ENCODE assay signal across 27 cellular contexts in the genomic region with DNA sequence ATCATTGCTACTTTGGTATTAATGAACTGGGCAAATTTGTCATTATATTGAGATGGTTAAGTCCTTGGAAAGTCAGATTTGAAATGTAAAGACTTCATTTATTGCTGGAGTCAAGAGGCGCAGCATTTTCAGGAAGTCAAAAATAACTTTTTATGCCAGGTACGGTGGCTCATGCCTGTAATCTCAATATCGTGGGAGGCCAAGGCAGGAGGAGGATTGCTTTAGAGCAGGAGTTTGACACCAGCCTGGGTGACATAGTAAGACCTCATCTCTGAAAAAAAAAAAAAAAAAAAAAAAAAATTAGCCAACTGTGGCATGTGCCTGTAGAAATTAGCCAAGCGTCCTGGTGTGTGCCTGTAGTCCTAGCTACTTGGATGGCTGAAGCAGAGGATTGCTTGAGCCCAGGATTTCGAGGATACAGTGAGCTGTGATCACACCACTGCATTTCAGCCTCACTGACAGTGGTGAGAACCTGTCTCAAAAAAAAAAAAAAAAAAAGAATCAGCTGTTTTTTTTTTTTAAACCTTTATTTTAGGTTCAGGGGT. TPM values are rescaled to one million over a fixed set of nuclear protein-coding genes. Genes with fewer than 3 reads are reported as not detected.
DNase-seq lines count a peak whose midpoint lies in the region; ATAC-seq, FAIRE-seq and TF ChIP-seq lines count a peak whose summit lies in the region.
"Had no signal": no experiment of that assay in that cellular context is flagged by ENCODE, and none has a peak within 500 bp of the region (broad histone marks: within the 10 kb centered on the region; RNA-seq: fewer than 3 reads in every experiment).

No MANE protein-coding gene starts in this region.

- peak overlapping the region; percentile 31 for H3K27ac Mint-ChIP-seq in activated naive CD4-positive, alpha-beta T cell treated with anti-CD3 and anti-CD28 coated beads, Interleukin-2, amount 10 ng/mL, durations not matched to agents 7 days and 5 days
- H3K27ac Mint-ChIP-seq in activated naive CD8-positive, alpha-beta T cell treated with anti-CD3 and anti-CD28 coated beads, Interleukin-2, amount 50 U/mL, for 24 hours: peak overlapping the region; percentile 52
- no peak overlapping the region for H3K27ac Mint-ChIP-seq in stimulated activated naive CD8-positive, alpha-beta T cell treated with anti-CD3 and anti-CD28 coated beads, Interleukin-15, amount 100 ng/mL, for 72 hours
- H3K27ac Mint-ChIP-seq in osteocyte (ENCODE audit: unreplicated experiment): no peak overlapping the region
- H3K27ac Mint-ChIP-seq: GM23338 had no signal

- H3K4me3 Mint-ChIP-seq in activated naive CD4-positive, alpha-beta T cell treated with anti-CD3 and anti-CD28 coated beads, Interleukin-2, amount 10 ng/mL, durations not matched to agents 7 days and 5 days: no peak overlapping the region
- H3K4me3 Mint-ChIP-seq in activated naive CD8-positive, alpha-beta T cell treated with anti-CD3 and anti-CD28 coated beads, Interleukin-2, amount 50 U/mL, for 24 hours: peak overlapping the region; percentile 96
- H3K4me3 Mint-ChIP-seq in stimulated activated naive CD8-positive, alpha-beta T cell treated with anti-CD3 and anti-CD28 coated beads, Interleukin-15, amount 100 ng/mL, for 72 hours: peak overlapping the region; percentile 11 to 91
- H3K4me3 Mint-ChIP-seq in osteocyte (ENCODE audit: unreplicated experiment): no peak overlapping the region
- H3K4me3 Mint-ChIP-seq: GM23338 had no signal

- DNase-seq in activated naive CD4-positive, alpha-beta T cell treated with anti-CD3 and anti-CD28 coated beads, Interleukin-2, amount 10 ng/mL, durations not matched to agents 7 days and 5 days: no peak
- DNase-seq in activated naive CD4-positive, alpha-beta T cell (lab: John Stamatoyannopoulos, UW): no peak
- DNase-seq in activated naive CD8-positive, alpha-beta T cell treated with anti-CD3 and anti-CD28 coated beads, Interleukin-2, amount 50 U/mL, for 24 hours: no peak
- no peak for DNase-seq in stimulated activated naive CD8-positive, alpha-beta T cell treated with anti-CD3 and anti-CD28 coated beads, Interleukin-15, amount 100 ng/mL, for 72 hours
- DNase-seq in osteocyte (ENCODE audit: extremely low spot score, unreplicated experiment) (no peak), kidney (no peak)
- DNase-seq: activated T-cell treated with anti-CD3 and anti-CD28 coated beads, Interleukin-2, amount 50 U/mL, for 4 hours; DMS 273 treated with DMSO at 0.1 percent for 48 hours; dorsolateral prefrontal cortex; hippocampal formation; Kasumi-1; NCI-H1092 treated with DMSO at 0.1 percent for 48 hours; NCI-H187; NCI-H524 treated with DMSO at 0.1 percent for 48 hours; PC-9; right lobe of liver; stimulated activated CD4-positive, alpha-beta T cell treated with anti-CD3 and anti-CD28 coated beads, Interleukin-4, amount 100 ng/mL, for 1 hour; T1000; uterus had no signal

- H3K4me1 Mint-ChIP-seq in activated naive CD4-positive, alpha-beta T cell treated with anti-CD3 and anti-CD28 coated beads, Interleukin-2, amount 10 ng/mL, durations not matched to agents 7 days and 5 days: peaks cover 87% of the 10 kb centered on the region
- peaks cover 91% of the 10 kb centered on the region for H3K4me1 Mint-ChIP-seq in activated naive CD8-positive, alpha-beta T cell treated with anti-CD3 and anti-CD28 coated beads, Interleukin-2, amount 50 U/mL, for 24 hours
- peaks cover 84% of the 10 kb centered on the region for H3K4me1 Mint-ChIP-seq in stimulated activated naive CD8-positive, alpha-beta T cell treated with anti-CD3 and anti-CD28 coated beads, Interleukin-15, amount 100 ng/mL, for 72 hours
- peaks cover 58% of the 10 kb centered on the region for H3K4me1 Mint-ChIP-seq in osteocyte (ENCODE audit: unreplicated experiment)

- ATAC-seq in activated naive CD8-positive, alpha-beta T cell treated with anti-CD3 and anti-CD28 coated beads, Interleukin-2, amount 50 U/mL, for 24 hours: no peak
- ATAC-seq in stimulated activated naive CD8-positive, alpha-beta T cell treated with anti-CD3 and anti-CD28 coated beads, Interleukin-15, amount 100 ng/mL, for 72 hours: no peak
- ATAC-seq in GM21619 (IDR thresholded peaks at IDR 0.05; ENCODE audit: unreplicated experiment): no peak
- ATAC-seq: activated T-cell treated with anti-CD3 and anti-CD28 coated beads, Interleukin-2, amount 50 U/mL, for 4 hours; gastroesophageal sphincter; GM23338; right lobe of liver; Right ventricle myocardium inferior had no signal

- H3K27ac ChIP-seq in HEK293 (ENCODE audit: extremely low read depth, low read depth, low read length): no peak overlapping the region
- H3K27ac ChIP-seq in kidney (ENCODE audit: low read depth in 2 of 2, low read length in 2 of 2): no peak overlapping the region
- H3K27ac ChIP-seq: dorsolateral prefrontal cortex, gastroesophageal sphincter, PC-9, uterus had no signal

- no peak for FAIRE-seq in kidney (lab: Jason Lieb, UNC)
- FAIRE-seq: endothelial cell of umbilical vein, GM12891 had no signal

- POLR2A ChIA-PET in HEK293 (lab: Yijun Ruan, JAX): interaction anchor here (0.7 kb wide), 1 partner anchor 983 kb away, joined by 3 read pairs; no protein-coding TSS in a partner anchor

- peaks cover 46% of the 10 kb centered on the region for H3K36me3 Mint-ChIP-seq in activated naive CD4-positive, alpha-beta T cell treated with anti-CD3 and anti-CD28 coated beads, Interleukin-2, amount 10 ng/mL, durations not matched to agents 7 days and 5 days
- peaks cover 29% of the 10 kb centered on the region for H3K36me3 Mint-ChIP-seq in activated naive CD8-positive, alpha-beta T cell treated with anti-CD3 and anti-CD28 coated beads, Interleukin-2, amount 50 U/mL, for 24 hours (ENCODE audit: low read depth)
- H3K36me3 Mint-ChIP-seq in osteocyte (ENCODE audit: unreplicated experiment): no peaks in the 10 kb centered on the region

- no peaks in the 10 kb centered on the region for H3K9me3 Mint-ChIP-seq in activated naive CD4-positive, alpha-beta T cell treated with anti-CD3 and anti-CD28 coated beads, Interleukin-2, amount 10 ng/mL, durations not matched to agents 7 days and 5 days
- H3K9me3 Mint-ChIP-seq in activated naive CD8-positive, alpha-beta T cell treated with anti-CD3 and anti-CD28 coated beads, Interleukin-2, amount 50 U/mL, for 24 hours: no peaks in the 10 kb centered on the region
- no peaks in the 10 kb centered on the region for H3K9me3 Mint-ChIP-seq in stimulated activated naive CD8-positive, alpha-beta T cell treated with anti-CD3 and anti-CD28 coated beads, Interleukin-15, amount 100 ng/mL, for 72 hours
- no peaks in the 10 kb centered on the region for H3K9me3 Mint-ChIP-seq in osteocyte (ENCODE audit: unreplicated experiment)
- H3K9me3 Mint-ChIP-seq: activated T-cell treated with anti-CD3 and anti-CD28 coated beads, Interleukin-2, amount 50 U/mL, for 4 hours; central memory CD8-positive, alpha-beta T cell; GM23338 had no signal

- H3K9ac ChIP-seq in kidney (ENCODE audit: low read length in 2 of 2): no peak overlapping the region

- H3K4me3 ChIP-seq in HEK293 (ENCODE audit: low read depth, low read length): no peak overlapping the region
- no peak overlapping the region for H3K4me3 ChIP-seq in kidney (ENCODE audit: low read length in 2 of 2)
- H3K4me3 ChIP-seq: dorsolateral prefrontal cortex, gastroesophageal sphincter, GM23338, PC-9, right lobe of liver, uterus had no signal

- no peaks in the 10 kb centered on the region; a peak in 1 of 3 replicates for H3K36me3 ChIP-seq in HEK293 (ENCODE audit: control insufficient read depth in 2 of 2, insufficient read depth in 1 of 2, low read length in 2 of 2)
- H3K36me3 ChIP-seq in kidney (ENCODE audit: control insufficient read depth in 1 of 2, insufficient read depth in 2 of 2, low read length in 2 of 2): no peaks in the 10 kb centered on the region
- H3K36me3 ChIP-seq: gastroesophageal sphincter, right lobe of liver, uterus had no signal

- intact Hi-C loops in kidney (cut with DNase I): no loop called here

- H3K27me3 Mint-ChIP-seq in activated naive CD4-positive, alpha-beta T cell treated with anti-CD3 and anti-CD28 coated beads, Interleukin-2, amount 10 ng/mL, durations not matched to agents 7 days and 5 days: no peaks in the 10 kb centered on the region
- H3K27me3 Mint-ChIP-seq in activated naive CD8-positive, alpha-beta T cell treated with anti-CD3 and anti-CD28 coated beads, Interleukin-2, amount 50 U/mL, for 24 hours: no peaks in the 10 kb centered on the region
- H3K27me3 Mint-ChIP-seq in stimulated activated naive CD8-positive, alpha-beta T cell treated with anti-CD3 and anti-CD28 coated beads, Interleukin-15, amount 100 ng/mL, for 72 hours: no peaks in the 10 kb centered on the region
- no peaks in the 10 kb centered on the region for H3K27me3 Mint-ChIP-seq in osteocyte (ENCODE audit: unreplicated experiment)
- H3K27me3 Mint-ChIP-seq: central memory CD8-positive, alpha-beta T cell had no signal

- TF ChIP-seq CTCF in HEK293 (tag by site-specific recombination; IDR thresholded peaks at IDR 0.05) (no peak), osteocyte (IDR thresholded peaks at IDR 0.05) (no peak), kidney (IDR thresholded peaks at IDR 0.05; ENCODE audit: borderline replicate concordance, extremely low read depth, insufficient read depth) (no peak)

- H3K4me1 ChIP-seq in HEK293 (ENCODE audit: control insufficient read depth, insufficient read depth, low read length) (peaks cover 3% of the 10 kb centered on the region), kidney (ENCODE audit: control insufficient read depth in 1 of 2, insufficient read depth in 1 of 2, low read depth in 1 of 2, low read length in 2 of 2) (peaks cover 6 to 12% of the 10 kb centered on the region in 2 donors)

- H3K9me3 ChIP-seq in HEK293 (ENCODE audit: control insufficient read depth, insufficient read depth, low read depth, low read length) (no peaks in the 10 kb centered on the region), kidney (ENCODE audit: control insufficient read depth in 1 of 2, low read length in 2 of 2) (no peaks in the 10 kb centered on the region)
- H3K9me3 ChIP-seq: gastroesophageal sphincter, right lobe of liver, uterus had no signal

- CTCF ChIA-PET in activated naive CD4-positive, alpha-beta T cell treated with anti-CD3 and anti-CD28 coated beads, Interleukin-2, amount 10 ng/mL, durations not matched to agents 7 days and 5 days (lab: Charles Lee): interaction anchor here (1.3 kb wide), 1 partner anchor 30 kb away, joined by 3 read pairs; a partner anchor contains a TSS
- CTCF ChIA-PET in HEK293 (lab: Yijun Ruan, JAX): interaction anchor here (1.2 kb wide), 1 partner anchor 14 kb away, joined by 4 read pairs; no protein-coding TSS in a partner anchor

RNA-seq across cellular contexts. Expression of a gene that starts 5.5 kb away (rescaled TPM):
- total RNA-seq in osteocyte: 61.1 and 62.5 TPM in 2 replicates
- total RNA-seq in kidney: 65.0 TPM
- 8.4 TPM for polyA plus RNA-seq in kidney (ENCODE audit: insufficient read depth, low read depth, low replicate concordance)

RNA-seq across cellular contexts. Expression of a gene that starts 29.5 kb away (rescaled TPM):
- total RNA-seq in osteocyte (8.6 and 10.0 TPM in 2 replicates), kidney (6.1 TPM)
- polyA plus RNA-seq in kidney (ENCODE audit: insufficient read depth, low read depth, low replicate concordance): 1.4 TPM

RNA-seq across cellular contexts. Expression of a gene that starts 30.0 kb away (rescaled TPM):
- total RNA-seq in osteocyte (15.3 and 19.7 TPM in 2 replicates), kidney (21.7 TPM)
- polyA plus RNA-seq in kidney (ENCODE audit: insufficient read depth, low read depth, low replicate concordance): 8.7 TPM

RNA-seq across cellular contexts. Expression of a gene that starts 44.7 kb away (rescaled TPM):
- total RNA-seq in osteocyte (36.5 and 37.0 TPM in 2 replicates), kidney (13.5 TPM)
- 22.9 TPM for polyA plus RNA-seq in kidney (ENCODE audit: insufficient read depth, low read depth, low replicate concordance)

RNA-seq across cellular contexts. Expression of a gene that starts 47.2 kb away (rescaled TPM):
- total RNA-seq in osteocyte (0.81 and 1.6 TPM in 2 replicates), kidney (34.3 TPM)
- polyA plus RNA-seq in kidney (ENCODE audit: insufficient read depth, low read depth, low replicate concordance): 2.2 TPM
- total RNA-seq: GM23338, Right ventricle myocardium inferior had no signal
- polyA plus RNA-seq: GM23338 had no signal

Comparison
In these comparisons a context has a peak if more than half of its experiments do, and no peak if none do; other contexts are left out.
1. H3K27ac Mint-ChIP-seq: peak in activated naive CD4-positive, alpha-beta T cell treated with anti-CD3 and anti-CD28 coated beads, Interleukin-2, amount 10 ng/mL, durations not matched to agents 7 days and 5 days (single experiment) and activated naive CD8-positive, alpha-beta T cell treated with anti-CD3 and anti-CD28 coated beads, Interleukin-2, amount 50 U/mL, for 24 hours (single experiment); none in stimulated activated naive CD8-positive, alpha-beta T cell treated with anti-CD3 and anti-CD28 coated beads, Interleukin-15, amount 100 ng/mL, for 72 hours (0 of 2) and osteocyte (single experiment).
2. H3K4me3 Mint-ChIP-seq: peak in activated naive CD8-positive, alpha-beta T cell treated with anti-CD3 and anti-CD28 coated beads, Interleukin-2, amount 50 U/mL, for 24 hours (single experiment) and stimulated activated naive CD8-positive, alpha-beta T cell treated with anti-CD3 and anti-CD28 coated beads, Interleukin-15, amount 100 ng/mL, for 72 hours (2 of 2); none in activated naive CD4-positive, alpha-beta T cell treated with anti-CD3 and anti-CD28 coated beads, Interleukin-2, amount 10 ng/mL, durations not matched to agents 7 days and 5 days (single experiment) and osteocyte (single experiment).